In the genomic region with DNA sequence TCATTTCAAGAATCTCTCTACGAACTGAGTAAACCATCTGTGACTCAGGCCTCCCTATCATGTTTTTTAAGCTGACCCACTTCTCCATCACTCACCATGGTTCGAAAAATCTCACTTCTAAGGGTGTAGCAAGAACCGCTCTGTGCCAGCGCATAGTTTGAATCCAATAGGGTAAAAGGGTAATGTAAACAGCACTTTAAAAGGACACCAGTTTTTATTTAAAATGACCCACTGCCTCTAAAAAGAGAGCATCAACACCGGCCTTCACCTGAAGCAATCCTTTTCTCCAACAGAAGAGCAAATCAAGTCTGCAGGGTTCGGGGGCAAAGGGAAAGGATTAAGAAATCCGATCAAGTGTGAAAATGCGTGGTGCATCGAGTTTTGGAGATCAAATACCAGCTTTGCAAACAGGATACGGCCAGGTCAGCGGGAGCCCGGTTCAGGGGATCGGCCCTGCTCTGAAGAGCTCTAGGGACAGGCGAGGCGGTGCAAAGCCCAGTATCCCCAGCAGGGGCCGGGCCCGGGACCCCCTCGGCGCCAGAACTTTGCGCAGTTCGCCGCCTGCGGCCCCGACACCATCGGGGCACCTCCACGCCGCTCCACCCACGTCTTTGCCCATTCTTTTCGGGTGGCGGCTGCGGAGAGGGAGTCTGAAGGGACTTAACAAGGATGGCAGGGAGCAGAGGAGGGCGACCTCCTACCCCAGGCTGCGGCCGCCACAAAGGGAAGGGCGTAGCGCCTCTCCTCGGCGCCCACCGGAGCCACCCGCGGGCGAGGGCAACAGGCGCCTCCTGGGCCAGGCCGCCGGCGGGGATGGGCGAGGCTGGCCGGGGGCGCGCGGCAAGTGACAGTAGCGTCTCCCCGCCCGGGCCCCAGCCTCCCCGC, we compare ENCODE assay signal across 8 cellular contexts. TPM values are rescaled to one million over a fixed set of nuclear protein-coding genes. Genes with fewer than 3 reads are reported as not detected.
DNase-seq lines count a peak whose midpoint lies in the region; ATAC-seq and TF ChIP-seq lines count a peak whose summit lies in the region.

No MANE protein-coding gene starts in this region.

- BruUV-seq in PC-3 (replicated peaks; lab: Mats Ljungman, UMichigan) = no TSS peak

- peak overlapping the region; percentile 87 for H3K4me2 ChIP-seq in PC-3 (ENCODE audit: low read length)

- WGBS in gastroesophageal sphincter (ENCODE audit: low coverage in 1 of 2), 2 donors = 3% methylated on average over 11 to 12 of the region's 55 CpGs
- WGBS in tibial nerve, 2 donors = 2 to 3% methylated on average over 30 to 40 of the region's 55 CpGs

- no peak for TF ChIP-seq POLR2A in gastroesophageal sphincter (IDR thresholded peaks at IDR 0.05)
- no peak for TF ChIP-seq POLR2A in tibial nerve (IDR thresholded peaks at IDR 0.05)

- H3K27me3 ChIP-seq in PC-3 (ENCODE audit: low read length) (no peaks in the 10 kb centered on the region), gastroesophageal sphincter (no peaks in the 10 kb centered on the region), neuron (ENCODE audit: insufficient read depth, low read length) (no peaks in the 10 kb centered on the region), tibial nerve (no peaks in the 10 kb centered on the region)

- H3K9me3 ChIP-seq in PC-3 (ENCODE audit: low read length) (no peaks in the 10 kb centered on the region), gastroesophageal sphincter (no peaks in the 10 kb centered on the region), neuron (ENCODE audit: low read length) (no peaks in the 10 kb centered on the region), tibial nerve (no peaks in the 10 kb centered on the region)

- intact Hi-C loops in PC-3 (cut with micrococcal nuclease) = loop anchor here (5.0 kb wide), 2 partner anchors 35 to 45 kb away; no protein-coding TSS in a partner anchor

- H3K9me2 ChIP-seq in PC-3 (replicated peaks; ENCODE audit: low read length) = no peaks in the 10 kb centered on the region

- TF ChIP-seq CTCF in PC-3 (conservative IDR thresholded peaks at IDR 0.05; ENCODE audit: low read depth, low read length) (no peak; the same call in 1 of the 2 replicates), gastroesophageal sphincter (IDR thresholded peaks at IDR 0.05) (peak in 3 of 4 experiments; percentile 43 to 55 (median 50)), tibial nerve (IDR thresholded peaks at IDR 0.05) (peak; percentile 32 to 54 (median 39))

- ATAC-seq in GM18873 (IDR thresholded peaks at IDR 0.05; ENCODE audit: low FRiP score, unreplicated experiment) (peak; percentile 37), HG03097 (IDR thresholded peaks at IDR 0.05; ENCODE audit: low FRiP score, unreplicated experiment) (peak; percentile 33), PC-3 (peak; percentile 57), gastroesophageal sphincter (peak; percentile 37)

- H3K36me3 ChIP-seq in PC-3 (ENCODE audit: low read depth, low read length) (no peaks in the 10 kb centered on the region), gastroesophageal sphincter (no peaks in the 10 kb centered on the region), neuron (ENCODE audit: insufficient read depth, low read length) (no peaks in the 10 kb centered on the region), tibial nerve (no peaks in the 10 kb centered on the region)

- no peak overlapping the region for H3K27ac ChIP-seq in PC-3 (ENCODE audit: low read length)
- H3K27ac ChIP-seq in gastroesophageal sphincter = peak overlapping the region; percentile 57 to 95 (median 93)
- H3K27ac ChIP-seq in tibial nerve = peak overlapping the region; percentile 77 to 95 (median 90)

- H3K79me2 ChIP-seq in PC-3 (ENCODE audit: low read length) = peaks cover 45% of the 10 kb centered on the region

- POLR2A ChIA-PET in PC-3 (lab: Charles Lee; ENCODE audit: unreplicated experiment) = no interaction called here

- H2AFZ ChIP-seq in PC-3 (ENCODE audit: low read length) = 0 out of 2 replicates have a peak overlapping the region, but pooled peaks have one; percentile 59
- H2AFZ ChIP-seq in neuron (ENCODE audit: low read depth, low read length) = peak overlapping the region; percentile 66

- TF ChIP-seq EP300 in gastroesophageal sphincter (IDR thresholded peaks at IDR 0.05) (no peak), tibial nerve (IDR thresholded peaks at IDR 0.05) (peak in 1 of 2 donors; percentile 14)

- DNase-seq in AG20443 (ENCODE audit: low spot score) (peak; percentile 72), PC-3 (peak; percentile 34), activated gamma-delta T cell treated with Interleukin-2 at 50 U/mL for 16 hours (peak; percentile 46), tibial nerve (ENCODE audit: low spot score in 2 of 2) (peak; percentile 13 to 17)

- H3K4me1 ChIP-seq in PC-3 (ENCODE audit: insufficient read depth, low read length) (peaks cover 13% of the 10 kb centered on the region; the same call in 1 of the 2 replicates), gastroesophageal sphincter (peaks cover 0 to 33% (median 13%) of the 10 kb centered on the region in 3 donors), neuron (ENCODE audit: insufficient read depth, low read length) (peaks cover 26% of the 10 kb centered on the region), tibial nerve (peaks cover 0 to 49% (median 17%) of the 10 kb centered on the region in 4 donors)

- H3K4me3 ChIP-seq in PC-3 (ENCODE audit: low read length) (peak overlapping the region; percentile 73), gastroesophageal sphincter (peak overlapping the region; percentile 71 to 99), neuron (ENCODE audit: low read length) (peak overlapping the region; percentile 65), tibial nerve (peak overlapping the region; percentile 38 to 97 (median 82))

- peaks cover 4% of the 10 kb centered on the region; the same call in 1 of the 2 replicates for H4K20me1 ChIP-seq in PC-3 (ENCODE audit: low read length)

- peak overlapping the region; percentile 65 for H3K9ac ChIP-seq in PC-3 (ENCODE audit: low read length)

- H3F3A ChIP-seq in PC-3 (ENCODE audit: low read length, unreplicated experiment) = no peaks in the 10 kb centered on the region

- CTCF ChIA-PET in PC-3 (lab: Charles Lee) = interaction anchor here (0.6 kb wide), 1 partner anchor 44 kb away, joined by 3 read pairs; no protein-coding TSS in a partner anchor

RNA-seq across cellular contexts. Expression of a gene that starts 0.8 kb away (rescaled TPM):
- total RNA-seq in PC-3 (2014; rRNA removed) (11.0 and 14.4 TPM in 2 replicates), gastroesophageal sphincter (10 to 100 TPM; 15.7 to 19.4 (median 18.4) TPM), tibial nerve (10 to 100 TPM; 18.2 to 29.7 (median 24.0) TPM)

Comparison
In these comparisons a context has a peak if more than half of its experiments do, and no peak if none do; other contexts are left out.
1. DNase-seq: peak in every context shown above with its lines; median percentile 72 in AG20443; 46 in activated gamma-delta T cell treated with Interleukin-2 at 50 U/mL for 16 hours; 34 in PC-3; 15 in tibial nerve.